Comparison of ENCODE assay signal across 18 cellular contexts in the genomic region with DNA sequence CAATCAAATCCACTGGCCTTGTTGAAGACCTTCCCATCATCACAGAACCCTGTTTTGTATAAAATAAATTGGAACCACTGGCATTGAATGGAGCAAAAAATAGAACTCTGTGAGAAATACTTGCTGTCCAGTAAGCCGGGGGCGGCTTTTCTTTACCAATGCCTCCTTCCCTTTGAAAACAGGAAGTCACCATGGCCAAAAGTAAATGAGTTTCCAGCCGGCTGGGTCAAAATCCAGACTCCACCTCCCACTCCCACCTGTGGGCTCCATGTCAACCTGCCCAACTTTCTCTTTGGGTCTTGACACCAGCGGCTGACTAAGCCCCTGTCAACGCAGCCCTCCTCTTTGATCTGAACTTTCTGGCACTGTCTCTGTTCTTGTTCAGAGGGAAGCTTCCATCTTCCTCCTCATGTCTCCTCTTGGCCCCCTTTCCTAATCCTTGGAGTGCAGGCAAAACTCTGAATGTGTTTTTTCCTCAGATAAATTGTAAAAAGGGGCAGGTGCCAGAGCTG.
"Had no signal": no experiment of that assay in that cellular context is flagged by ENCODE, and none has a peak within 500 bp of the region (broad histone marks: within the 10 kb centered on the region; RNA-seq: fewer than 3 reads in every experiment).

No MANE protein-coding gene starts in this region.

- H3K27me3 ChIP-seq: body of pancreas, foreskin keratinocyte, ovary, sigmoid colon had no signal

- H3K9me3 ChIP-seq: body of pancreas, left ventricle myocardium inferior, ovary, sigmoid colon had no signal

- DNase-seq: activated CD4-positive, alpha-beta T cell treated with anti-CD3 and anti-CD28 coated beads, Interleukin-2, amount 50 U/mL, for 1 hour; activated CD8-positive, alpha-beta memory T cell treated with anti-CD3 and anti-CD28 coated beads for 24 hours; activated gamma-delta T cell treated with Interleukin-2 at 50 U/mL for 16 hours; amniotic stem cell; body of pancreas; cortex of kidney; effector memory CD4-positive, alpha-beta T cell; foreskin keratinocyte; glutamatergic neuron; hypothalamus; kidney; left ventricle myocardium inferior; natural killer cell; ovary; sigmoid colon; spleen; stimulated activated CD4-positive, alpha-beta T cell treated with anti-CD3 and anti-CD28 coated beads, Interleukin-1b, Interleukin-23, amount 100 ng/mL, for 48 hours; stimulated activated naive CD8-positive, alpha-beta T cell treated with anti-CD3 and anti-CD28 coated beads, Interleukin-15, amount 100 ng/mL, for 72 hours had no signal

- H3K4me1 ChIP-seq: body of pancreas, foreskin keratinocyte, left ventricle myocardium inferior, sigmoid colon had no signal

- H3K27ac ChIP-seq: body of pancreas, foreskin keratinocyte, left ventricle myocardium inferior, ovary, sigmoid colon, spleen had no signal

- H3K36me3 ChIP-seq: left ventricle myocardium inferior, ovary, sigmoid colon, spleen had no signal

- H3K4me3 ChIP-seq: body of pancreas, left ventricle myocardium inferior, ovary, sigmoid colon, spleen had no signal
